Comparison of ENCODE assay signal across 25 cellular contexts in the genomic region with DNA sequence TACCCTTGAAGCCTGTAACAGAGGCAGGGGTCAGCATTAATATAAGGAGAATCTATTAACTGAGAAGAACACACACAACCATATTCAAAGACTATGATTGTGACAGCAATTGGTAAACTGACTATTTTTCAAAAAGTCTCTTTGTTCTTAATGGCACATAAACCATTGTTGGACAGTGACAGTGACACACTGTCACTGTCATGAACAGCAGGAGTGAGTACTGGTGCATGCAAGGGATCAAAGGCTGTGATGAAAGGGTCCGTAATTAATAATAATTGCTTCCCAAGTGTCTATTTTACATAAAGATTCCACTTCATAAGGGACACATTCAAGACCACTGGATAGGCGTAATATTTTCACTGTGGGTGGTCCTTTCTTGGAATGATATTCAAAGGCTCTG. TPM values are rescaled to one million over a fixed set of nuclear protein-coding genes. Genes with fewer than 3 reads are reported as not detected.
"Had no signal": no experiment of that assay in that cellular context is flagged by ENCODE, and none has a peak within 500 bp of the region (broad histone marks: within the 10 kb centered on the region; RNA-seq: fewer than 3 reads in every experiment).

No MANE protein-coding gene starts in this region.

- H3K27ac Mint-ChIP-seq: naive thymus-derived CD4-positive, alpha-beta T cell; progenitor cell of endocrine pancreas; type B pancreatic cell had no signal

- DNase-seq: central memory CD4-positive, alpha-beta T cell; cortex of kidney; effector memory CD4-positive, alpha-beta T cell; gastrocnemius medialis; glutamatergic neuron; left cardiac atrium; left ventricle myocardium superior; mesendoderm; naive thymus-derived CD4-positive, alpha-beta T cell; ovary; stimulated activated CD4-positive, alpha-beta T cell treated with anti-CD3 and anti-CD28 coated beads, Interleukin-2, amount 100 ng/mL, for 24 hours; stimulated activated naive CD4-positive, alpha-beta T cell; stomach; thyroid gland had no signal

- ATAC-seq: gastrocnemius medialis; left cardiac atrium; left ventricle myocardium superior; naive thymus-derived CD4-positive, alpha-beta T cell; sciatic nerve had no signal

- H3K9me3 Mint-ChIP-seq: neural crest cell had no signal

- FAIRE-seq: endometrium, keratinocyte, urothelium cell line had no signal

- H3K4me3 ChIP-seq: esophagus muscularis mucosa, gastrocnemius medialis, lung, ovary, stomach, suprapubic skin, thyroid gland had no signal

- H3K27me3 ChIP-seq: esophagus muscularis mucosa, gastrocnemius medialis, ovary, stomach, suprapubic skin, thyroid gland had no signal

- H3K9me3 ChIP-seq: esophagus muscularis mucosa, gastrocnemius medialis, ovary, stomach, suprapubic skin, thyroid gland had no signal

- H3K36me3 ChIP-seq: gastrocnemius medialis, ovary, stomach, suprapubic skin, thyroid gland had no signal

- H3K27ac ChIP-seq: epithelial cell of prostate, esophagus muscularis mucosa, gastrocnemius medialis, ovary, stomach, suprapubic skin, thyroid gland had no signal

- H3K36me3 Mint-ChIP-seq: naive thymus-derived CD4-positive, alpha-beta T cell had no signal

- H3K4me3 Mint-ChIP-seq: naive thymus-derived CD4-positive, alpha-beta T cell; neural crest cell; type B pancreatic cell had no signal

- H3K27me3 Mint-ChIP-seq: type B pancreatic cell had no signal

- H3K4me1 Mint-ChIP-seq: naive thymus-derived CD4-positive, alpha-beta T cell had no signal

- H3K4me1 ChIP-seq: gastrocnemius medialis, stomach, suprapubic skin, thyroid gland had no signal

RNA-seq across cellular contexts. Expression of gene LHFPL6, which starts 50.8 kb away (rescaled TPM):
- polyA plus RNA-seq: naive thymus-derived CD4-positive, alpha-beta T cell had no signal
